In the genomic region with DNA sequence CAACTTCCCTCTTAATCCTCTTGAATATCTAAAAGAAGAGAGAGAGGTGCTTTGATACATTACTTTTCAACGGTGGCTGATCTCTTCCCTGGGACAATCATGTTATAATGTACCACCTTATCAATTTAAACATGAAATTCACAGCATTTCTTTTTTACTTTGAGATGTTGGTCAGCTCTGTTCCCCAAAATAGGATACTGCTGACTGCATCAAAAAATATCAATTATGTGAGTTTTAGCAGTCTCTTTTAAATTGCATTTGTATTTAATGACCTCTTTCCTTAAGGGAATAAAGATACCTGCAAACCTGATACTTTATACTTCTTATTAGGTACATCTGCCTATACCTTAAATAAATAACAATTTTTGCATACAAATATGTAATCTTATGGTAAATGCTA, we compare ENCODE assay signal across 9 cellular contexts. TPM values are rescaled to one million over a fixed set of nuclear protein-coding genes. Genes with fewer than 3 reads are reported as not detected.
"Had no signal": no experiment of that assay in that cellular context is flagged by ENCODE, and none has a peak within 500 bp of the region (broad histone marks: within the 10 kb centered on the region; RNA-seq: fewer than 3 reads in every experiment).

No MANE protein-coding gene starts in this region.

- H3K4me2 ChIP-seq: KMS-11 had no signal

- FAIRE-seq: HTR-8/SVneo, K562 had no signal

- ATAC-seq: K562 had no signal

- H3K27ac Mint-ChIP-seq: IgD-negative memory B cell had no signal

- DNase-seq: KBM-7, KG1 had no signal

- H3K4me3 Mint-ChIP-seq: IgD-negative memory B cell had no signal

- H3K27me3 Mint-ChIP-seq: IgD-negative memory B cell had no signal

- H3K27ac ChIP-seq: HL-60, KMS-11 had no signal

- H3K4me3 ChIP-seq: K562 had no signal

- H3K9ac ChIP-seq: KMS-11 had no signal

RNA-seq across cellular contexts. Expression of gene MARCHF11, which starts 58.4 kb away (rescaled TPM):
- total RNA-seq: HT-29, HT1080, K562 had no signal
- polyA plus RNA-seq: IgD-negative memory B cell, K562 had no signal
